Comparison of ENCODE assay signal across 16 cellular contexts in genomic region chr11:110125632-110126031, GRCh38. TPM values are rescaled to one million over a fixed set of nuclear protein-coding genes. Genes with fewer than 3 reads are reported as not detected.
DNase-seq lines count a peak whose midpoint lies in the region; ATAC-seq, FAIRE-seq and TF ChIP-seq lines count a peak whose summit lies in the region.
"Had no signal": no experiment of that assay in that cellular context is flagged by ENCODE, and none has a peak within 500 bp of the region (broad histone marks: within the 10 kb centered on the region; RNA-seq: fewer than 3 reads in every experiment).

No MANE protein-coding gene starts in this region.

- H3K9me3 ChIP-seq in adrenal gland (replicated peaks in 1 of 3) = no peaks in the 10 kb centered on the region
- no peaks in the 10 kb centered on the region for H3K9me3 ChIP-seq in psoas muscle

- H3K4me1 ChIP-seq in adrenal gland (replicated peaks in 1 of 2) (peaks cover 23 to 63% of the 10 kb centered on the region in 2 donors), psoas muscle (peaks cover 23% of the 10 kb centered on the region)

- H3K4me1 Mint-ChIP-seq in activated naive CD4-positive, alpha-beta T cell treated with anti-CD3 and anti-CD28 coated beads for 36 hours (ENCODE audit: low read depth) = no peaks in the 10 kb centered on the region
- H3K4me1 Mint-ChIP-seq in stimulated activated naive B cell treated with anti-CD40 and anti-IgM and Interleukin-4, amounts not matched to agents 10 μg/mL and 1 μg/mL and 100 μg/mL, for 72 hours = peaks cover 0 to 5% of the 10 kb centered on the region in 2 donors
- H3K4me1 Mint-ChIP-seq: CD14-positive monocyte had no signal

- H3K27ac Mint-ChIP-seq in activated naive CD4-positive, alpha-beta T cell treated with anti-CD3 and anti-CD28 coated beads for 36 hours = no peak overlapping the region
- H3K27ac Mint-ChIP-seq in stimulated activated naive B cell treated with anti-CD40 and anti-IgM and Interleukin-4, amounts not matched to agents 10 μg/mL and 1 μg/mL and 100 μg/mL, for 72 hours = no peak overlapping the region
- H3K27ac Mint-ChIP-seq: activated CD4-positive, alpha-beta memory T cell treated with anti-CD3 and anti-CD28 coated beads for 36 hours; stimulated activated naive CD8-positive, alpha-beta T cell treated with anti-CD3 and anti-CD28 coated beads, Interleukin-15, Interleukin-2, amounts not matched to agents 100 ng/mL and 50 ng/mL, for 24 hours; T-helper 2 cell treated with Interferon-gamma antibody and Interleukin-4, amounts not matched to agents 5 μg/mL and 100 μg/mL, for 36 hours had no signal

- no peaks in the 10 kb centered on the region for H3K27me3 ChIP-seq in adrenal gland
- no peaks in the 10 kb centered on the region for H3K27me3 ChIP-seq in psoas muscle (ENCODE audit: insufficient read depth in 3 of 3, low read length in 2 of 3)

- H3K27ac ChIP-seq in adrenal gland = peak overlapping the region in 3 of 5 donors; percentile 36 to 76 (median 67)
- H3K27ac ChIP-seq in psoas muscle = no peak overlapping the region

- H3K4me3 Mint-ChIP-seq in activated naive CD4-positive, alpha-beta T cell treated with anti-CD3 and anti-CD28 coated beads for 36 hours = no peak overlapping the region
- H3K4me3 Mint-ChIP-seq in stimulated activated naive B cell treated with anti-CD40 and anti-IgM and Interleukin-4, amounts not matched to agents 10 μg/mL and 1 μg/mL and 100 μg/mL, for 72 hours = no peak overlapping the region
- H3K4me3 Mint-ChIP-seq: activated CD4-positive, alpha-beta memory T cell treated with anti-CD3 and anti-CD28 coated beads for 36 hours; CD14-positive monocyte; stimulated activated naive CD8-positive, alpha-beta T cell treated with anti-CD3 and anti-CD28 coated beads, Interleukin-15, Interleukin-2, amounts not matched to agents 100 ng/mL and 50 ng/mL, for 24 hours; T-helper 2 cell treated with Interferon-gamma antibody and Interleukin-4, amounts not matched to agents 5 μg/mL and 100 μg/mL, for 36 hours had no signal

- CTCF ChIA-PET in activated naive CD4-positive, alpha-beta T cell treated with anti-CD3 and anti-CD28 coated beads for 36 hours (lab: Charles Lee) = no interaction called here

- TF ChIP-seq POLR2A in GM12892 (IDR thresholded peaks at IDR 0.05; ENCODE audit: low read depth, low read length) = no peak
- no peak for TF ChIP-seq POLR2A in adrenal gland (IDR thresholded peaks at IDR 0.05)

- DNase-seq in GM12892 (ENCODE audit: insufficient read length) = no peak
- DNase-seq in adrenal gland = peak; percentile 40 to 78 (median 67)
- peak; percentile 18 for DNase-seq in hepatic stellate cell (ENCODE audit: low spot score)
- no peak for DNase-seq in psoas muscle
- no peak for DNase-seq in activated naive CD4-positive, alpha-beta T cell treated with anti-CD3 and anti-CD28 coated beads for 36 hours
- DNase-seq in NCI-H82 (lab: John Stamatoyannopoulos, UW) = no peak
- DNase-seq in stimulated activated naive B cell treated with anti-CD40 and anti-IgM and Interleukin-4, amounts not matched to agents 10 μg/mL and 1 μg/mL and 100 μg/mL, for 72 hours = no peak
- DNase-seq: activated CD4-positive, alpha-beta memory T cell treated with anti-CD3 and anti-CD28 coated beads for 36 hours; activated effector memory CD4-positive, alpha-beta T cell treated with Interleukin-2 at 50 U/mL for 16 hours; NCI-H510A had no signal

- H3K36me3 ChIP-seq in adrenal gland (replicated peaks in 1 of 2) = no peaks in the 10 kb centered on the region
- no peaks in the 10 kb centered on the region for H3K36me3 ChIP-seq in psoas muscle (ENCODE audit: insufficient read depth in 1 of 2, low read depth in 1 of 2)

- TF ChIP-seq CTCF in adrenal gland (IDR thresholded peaks at IDR 0.05) = no peak
- no peak for TF ChIP-seq CTCF in psoas muscle (IDR thresholded peaks at IDR 0.05)

- H3K27me3 Mint-ChIP-seq in activated naive CD4-positive, alpha-beta T cell treated with anti-CD3 and anti-CD28 coated beads for 36 hours (ENCODE audit: low read depth) = peaks cover 4% of the 10 kb centered on the region
- peaks cover 4 to 21% of the 10 kb centered on the region in 2 donors for H3K27me3 Mint-ChIP-seq in stimulated activated naive B cell treated with anti-CD40 and anti-IgM and Interleukin-4, amounts not matched to agents 10 μg/mL and 1 μg/mL and 100 μg/mL, for 72 hours
- H3K27me3 Mint-ChIP-seq: progenitor cell of endocrine pancreas; stimulated activated naive CD8-positive, alpha-beta T cell treated with anti-CD3 and anti-CD28 coated beads, Interleukin-15, Interleukin-2, amounts not matched to agents 100 ng/mL and 50 ng/mL, for 24 hours had no signal

- peak; percentile 70 for FAIRE-seq in GM12892 (lab: Jason Lieb, UNC)

- 55 to 60% (median 57%) methylated on average over 4 of the region's 4 CpGs for WGBS in adrenal gland, 4 donors
- 88 to 92% (median 90%) methylated on average over 4 of the region's 4 CpGs for WGBS in psoas muscle, 3 donors

- no peaks in the 10 kb centered on the region for H3K36me3 Mint-ChIP-seq in activated naive CD4-positive, alpha-beta T cell treated with anti-CD3 and anti-CD28 coated beads for 36 hours (ENCODE audit: low read depth)
- H3K36me3 Mint-ChIP-seq in stimulated activated naive B cell treated with anti-CD40 and anti-IgM and Interleukin-4, amounts not matched to agents 10 μg/mL and 1 μg/mL and 100 μg/mL, for 72 hours = peaks cover 8 to 9% of the 10 kb centered on the region in 2 donors
- H3K36me3 Mint-ChIP-seq: activated CD4-positive, alpha-beta memory T cell treated with anti-CD3 and anti-CD28 coated beads for 36 hours had no signal

- intact Hi-C loops in adrenal gland (cut with DNase I) = no loop called here
- intact Hi-C loops in psoas muscle (cut with DNase I) = no loop called here
- intact Hi-C loops in activated naive CD4-positive, alpha-beta T cell treated with anti-CD3 and anti-CD28 coated beads for 36 hours (cut with micrococcal nuclease) = no loop called here

- ATAC-seq in psoas muscle (peak; percentile 40 to 80 (median 70)), HG02973 (IDR thresholded peaks at IDR 0.05; ENCODE audit: unreplicated experiment) (no peak)
- ATAC-seq in stimulated activated naive B cell treated with anti-CD40 and anti-IgM and Interleukin-4, amounts not matched to agents 10 μg/mL and 1 μg/mL and 100 μg/mL, for 72 hours (replicated peaks) = no peak
- ATAC-seq: Right ventricle myocardium inferior had no signal

- H3K4me3 ChIP-seq in adrenal gland (no peak overlapping the region), psoas muscle (no peak overlapping the region)

- H3K9me3 Mint-ChIP-seq in activated naive CD4-positive, alpha-beta T cell treated with anti-CD3 and anti-CD28 coated beads for 36 hours = no peaks in the 10 kb centered on the region
- peaks cover 0 to 2% of the 10 kb centered on the region in 2 donors for H3K9me3 Mint-ChIP-seq in stimulated activated naive B cell treated with anti-CD40 and anti-IgM and Interleukin-4, amounts not matched to agents 10 μg/mL and 1 μg/mL and 100 μg/mL, for 72 hours
- H3K9me3 Mint-ChIP-seq: activated CD4-positive, alpha-beta memory T cell treated with anti-CD3 and anti-CD28 coated beads for 36 hours; CD14-positive monocyte; stimulated activated naive CD8-positive, alpha-beta T cell treated with anti-CD3 and anti-CD28 coated beads, Interleukin-15, Interleukin-2, amounts not matched to agents 100 ng/mL and 50 ng/mL, for 24 hours; T-helper 2 cell treated with Interferon-gamma antibody and Interleukin-4, amounts not matched to agents 5 μg/mL and 100 μg/mL, for 36 hours had no signal

RNA-seq across cellular contexts. Expression of gene ZC3H12C, which starts 32.4 kb away (rescaled TPM):
- 15.0 TPM for polyA plus RNA-seq in GM12892 (2012; ENCODE audit: missing spikeins)
- total RNA-seq in adrenal gland (10 to 100 TPM; 10.0 to 23.6 (median 20.3) TPM), psoas muscle (10 to 100 TPM; 17.5 to 27.4 (median 20.7) TPM)
- polyA plus RNA-seq in adrenal gland (1 to 10 TPM; 4.4 to 8.8 (median 5.0) TPM), psoas muscle (1 to 10 TPM; 2.3 to 10.0 (median 2.5) TPM)
- total RNA-seq in activated naive CD4-positive, alpha-beta T cell treated with anti-CD3 and anti-CD28 coated beads for 36 hours = not detected

Comparison
In these comparisons a context has a peak if more than half of its experiments do, and no peak if none do; other contexts are left out.
1. DNase-seq: peak in adrenal gland (7 of 7) and hepatic stellate cell (single experiment); none in GM12892 (single experiment), psoas muscle (0 of 2), activated naive CD4-positive, alpha-beta T cell treated with anti-CD3 and anti-CD28 coated beads for 36 hours (single experiment), NCI-H82 (single experiment) and stimulated activated naive B cell treated with anti-CD40 and anti-IgM and Interleukin-4, amounts not matched to agents 10 μg/mL and 1 μg/mL and 100 μg/mL, for 72 hours (single experiment).
2. ATAC-seq: peak in psoas muscle (4 of 4); none in HG02973 (single experiment) and stimulated activated naive B cell treated with anti-CD40 and anti-IgM and Interleukin-4, amounts not matched to agents 10 μg/mL and 1 μg/mL and 100 μg/mL, for 72 hours (0 of 2).
3. RNA of gene ZC3H12C, which starts 32.4 kb away (total RNA-seq): 17.5 to 27.4 TPM in psoas muscle and 10.0 to 23.6 TPM in adrenal gland; not detected in activated naive CD4-positive, alpha-beta T cell treated with anti-CD3 and anti-CD28 coated beads for 36 hours; every median in the first group is over 10 times any median in the second.